ENCODE assay signal across 14 cellular contexts in genomic region chr11:64450168-64450560, GRCh38.
"Had no signal": no experiment of that assay in that cellular context is flagged by ENCODE, and none has a peak within 500 bp of the region (broad histone marks: within the 10 kb centered on the region; RNA-seq: fewer than 3 reads in every experiment).

No MANE protein-coding gene starts in this region.

- H3K27ac ChIP-seq: adrenal gland, body of pancreas, gastrocnemius medialis, neural progenitor cell, testis, transverse colon had no signal

- H3K4me3 ChIP-seq: adrenal gland, body of pancreas had no signal

- H3K9me3 Mint-ChIP-seq: activated CD8-positive, alpha-beta T cell treated with anti-CD3 and anti-CD28 coated beads for 36 hours; activated naive CD4-positive, alpha-beta T cell treated with anti-CD3 and anti-CD28 coated beads for 36 hours; activated naive CD8-positive, alpha-beta T cell treated with anti-CD3 and anti-CD28 coated beads for 36 hours; activated T-helper 2 cell treated with anti-CD3 and anti-CD28 coated beads, Interferon-gamma antibody, Interleukin-2, Interleukin-4, amounts not matched to agents 10 μg/mL and 5 μg/mL and 100 μg/mL, durations not matched to agents 14 hours and 24 hours and 36 hours; effector memory CD8-positive, alpha-beta T cell; naive thymus-derived CD8-positive, alpha-beta T cell; neural progenitor cell had no signal

- H3K27me3 ChIP-seq: adrenal gland, body of pancreas, gastrocnemius medialis, testis, transverse colon had no signal

- H3K36me3 ChIP-seq: adrenal gland, gastrocnemius medialis, neural progenitor cell, spleen, transverse colon had no signal

- H3K9ac ChIP-seq: neural progenitor cell had no signal

- H3K36me3 Mint-ChIP-seq: activated naive CD8-positive, alpha-beta T cell treated with anti-CD3 and anti-CD28 coated beads for 36 hours; naive thymus-derived CD8-positive, alpha-beta T cell; neural progenitor cell had no signal

- H3K4me1 ChIP-seq: testis had no signal

- H3K9me3 ChIP-seq: adrenal gland, body of pancreas, gastrocnemius medialis, testis, transverse colon had no signal

- H3K27ac Mint-ChIP-seq: activated CD8-positive, alpha-beta T cell treated with anti-CD3 and anti-CD28 coated beads for 36 hours; activated naive CD4-positive, alpha-beta T cell treated with anti-CD3 and anti-CD28 coated beads for 36 hours; activated naive CD8-positive, alpha-beta T cell treated with anti-CD3 and anti-CD28 coated beads for 36 hours; activated T-helper 2 cell treated with anti-CD3 and anti-CD28 coated beads, Interferon-gamma antibody, Interleukin-2, Interleukin-4, amounts not matched to agents 10 μg/mL and 5 μg/mL and 100 μg/mL, durations not matched to agents 14 hours and 24 hours and 36 hours; neural progenitor cell; T-helper 17 cell had no signal
